1 cellular context compared by ENCODE assay signal in the genomic region with DNA sequence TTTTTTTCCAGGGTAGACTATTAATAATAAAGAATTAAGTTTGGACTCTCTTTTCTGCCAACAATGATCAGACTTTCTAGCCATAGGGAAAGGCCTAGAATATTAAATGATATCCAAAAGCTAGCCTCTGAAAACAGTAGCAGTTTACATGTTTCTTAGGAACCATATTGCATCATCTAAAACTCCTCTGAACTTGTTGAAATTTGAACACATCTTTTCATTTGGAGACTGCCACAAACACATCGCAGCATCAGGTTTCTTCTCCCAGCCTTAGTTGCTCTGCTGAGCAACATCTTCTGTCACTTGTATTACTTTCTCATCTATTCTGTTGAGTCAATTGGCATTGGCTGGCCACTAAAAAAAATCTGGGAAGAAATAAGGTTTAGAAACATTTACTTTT.
TF ChIP-seq lines count a peak whose summit lies in the region.

No MANE protein-coding gene starts in this region.

TF ChIP-seq in GM23338, 12 proteins besides CTCF, POLR2A, EP300 and RAD21 (continued from another document):
- TF ChIP-seq, protein P1, sequence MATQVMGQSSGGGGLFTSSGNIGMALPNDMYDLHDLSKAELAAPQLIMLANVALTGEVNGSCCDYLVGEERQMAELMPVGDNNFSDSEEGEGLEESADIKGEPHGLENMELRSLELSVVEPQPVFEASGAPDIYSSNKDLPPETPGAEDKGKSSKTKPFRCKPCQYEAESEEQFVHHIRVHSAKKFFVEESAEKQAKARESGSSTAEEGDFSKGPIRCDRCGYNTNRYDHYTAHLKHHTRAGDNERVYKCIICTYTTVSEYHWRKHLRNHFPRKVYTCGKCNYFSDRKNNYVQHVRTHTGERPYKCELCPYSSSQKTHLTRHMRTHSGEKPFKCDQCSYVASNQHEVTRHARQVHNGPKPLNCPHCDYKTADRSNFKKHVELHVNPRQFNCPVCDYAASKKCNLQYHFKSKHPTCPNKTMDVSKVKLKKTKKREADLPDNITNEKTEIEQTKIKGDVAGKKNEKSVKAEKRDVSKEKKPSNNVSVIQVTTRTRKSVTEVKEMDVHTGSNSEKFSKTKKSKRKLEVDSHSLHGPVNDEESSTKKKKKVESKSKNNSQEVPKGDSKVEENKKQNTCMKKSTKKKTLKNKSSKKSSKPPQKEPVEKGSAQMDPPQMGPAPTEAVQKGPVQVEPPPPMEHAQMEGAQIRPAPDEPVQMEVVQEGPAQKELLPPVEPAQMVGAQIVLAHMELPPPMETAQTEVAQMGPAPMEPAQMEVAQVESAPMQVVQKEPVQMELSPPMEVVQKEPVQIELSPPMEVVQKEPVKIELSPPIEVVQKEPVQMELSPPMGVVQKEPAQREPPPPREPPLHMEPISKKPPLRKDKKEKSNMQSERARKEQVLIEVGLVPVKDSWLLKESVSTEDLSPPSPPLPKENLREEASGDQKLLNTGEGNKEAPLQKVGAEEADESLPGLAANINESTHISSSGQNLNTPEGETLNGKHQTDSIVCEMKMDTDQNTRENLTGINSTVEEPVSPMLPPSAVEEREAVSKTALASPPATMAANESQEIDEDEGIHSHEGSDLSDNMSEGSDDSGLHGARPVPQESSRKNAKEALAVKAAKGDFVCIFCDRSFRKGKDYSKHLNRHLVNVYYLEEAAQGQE (IDR thresholded peaks at IDR 0.05; ENCODE audit: unreplicated experiment): no peak
- TF ChIP-seq EZH2 (IDR thresholded peaks at IDR 0.05; ENCODE audit: low read depth, unreplicated experiment): no peak
